Comparison of ENCODE assay signal across 8 cellular contexts in genomic region chr1:168637350-168637991, GRCh38.
DNase-seq lines count a peak whose midpoint lies in the region; ATAC-seq and TF ChIP-seq lines count a peak whose summit lies in the region.

No MANE protein-coding gene starts in this region.

- H4K20me1 ChIP-seq in GM23338 (replicated peaks; ENCODE audit: insufficient read depth): no peaks in the 10 kb centered on the region

- no peak for ATAC-seq in CD4-positive, alpha-beta T cell (ENCODE audit: poor library complexity)
- ATAC-seq in GM23338: peak; percentile 86
- ATAC-seq in mucosa of descending colon: peak; percentile 80

- H3K27ac Mint-ChIP-seq in CD4-positive, alpha-beta T cell: no peak overlapping the region
- H3K27ac Mint-ChIP-seq in GM23338: no peak overlapping the region

- H3K9me3 ChIP-seq in CD4-positive, alpha-beta T cell (ENCODE audit: control insufficient read depth, low read length): no peaks in the 10 kb centered on the region
- no peaks in the 10 kb centered on the region for H3K9me3 ChIP-seq in mucosa of descending colon
- no peaks in the 10 kb centered on the region for H3K9me3 ChIP-seq in effector memory CD4-positive, alpha-beta T cell (ENCODE audit: control insufficient read depth, low read length)

- H3K9me2 ChIP-seq in GM23338 (ENCODE audit: insufficient read depth): no peaks in the 10 kb centered on the region

- H3K4me1 Mint-ChIP-seq in CD4-positive, alpha-beta T cell (ENCODE audit: low read depth): no peaks in the 10 kb centered on the region
- no peaks in the 10 kb centered on the region for H3K4me1 Mint-ChIP-seq in GM23338

- H3K27me3 Mint-ChIP-seq in CD4-positive, alpha-beta T cell: peaks cover 7% of the 10 kb centered on the region
- no peaks in the 10 kb centered on the region for H3K27me3 Mint-ChIP-seq in GM23338 (ENCODE audit: insufficient read depth, low read depth, poor library complexity)

- H3K27me3 ChIP-seq in CD4-positive, alpha-beta T cell (ENCODE audit: control insufficient read depth, insufficient read depth, low read length): no peaks in the 10 kb centered on the region
- no peaks in the 10 kb centered on the region for H3K27me3 ChIP-seq in GM23338 (ENCODE audit: insufficient read depth)
- no peaks in the 10 kb centered on the region for H3K27me3 ChIP-seq in effector memory CD4-positive, alpha-beta T cell (replicated peaks; ENCODE audit: control insufficient read depth, insufficient read depth, low read length, poor library complexity, severe bottlenecking)

- H3K36me3 Mint-ChIP-seq in CD4-positive, alpha-beta T cell (ENCODE audit: low read depth): no peaks in the 10 kb centered on the region
- H3K36me3 Mint-ChIP-seq in GM23338 (ENCODE audit: low read depth): no peaks in the 10 kb centered on the region

- H3K27ac ChIP-seq in CD4-positive, alpha-beta T cell (ENCODE audit: low read depth, low read length): no peak overlapping the region
- no peak overlapping the region for H3K27ac ChIP-seq in GM23338 (ENCODE audit: low read depth)
- H3K27ac ChIP-seq in effector memory CD4-positive, alpha-beta T cell (ENCODE audit: insufficient read depth, low read length, poor library complexity, severe bottlenecking): no peak overlapping the region

- POLR2A ChIA-PET in CD4-positive, alpha-beta T cell (lab: Charles Lee): no interaction called here

- no peaks in the 10 kb centered on the region for H3F3A ChIP-seq in GM23338 (replicated peaks; ENCODE audit: low read depth)

- H3K4me3 Mint-ChIP-seq in CD4-positive, alpha-beta T cell: no peak overlapping the region
- H3K4me3 Mint-ChIP-seq in GM23338: no peak overlapping the region

- CTCF ChIA-PET in CD4-positive, alpha-beta T cell (lab: Charles Lee): no interaction called here

- no peak overlapping the region for H3K4me3 ChIP-seq in GM23338
- no peak overlapping the region for H3K4me3 ChIP-seq in choroid plexus epithelial cell (ENCODE audit: low read depth, low read length)
- no peak overlapping the region for H3K4me3 ChIP-seq in mucosa of descending colon
- H3K4me3 ChIP-seq in effector memory CD4-positive, alpha-beta T cell (ENCODE audit: insufficient read depth, low read depth, low read length, poor library complexity, severe bottlenecking): no peak overlapping the region

- TF ChIP-seq CTCF in CD4-positive, alpha-beta T cell (IDR thresholded peaks at IDR 0.05): peak; percentile 17
- TF ChIP-seq CTCF in GM23338 (conservative IDR thresholded peaks at IDR 0.05; ENCODE audit: low read depth in 2 of 2): peak; percentile 88 to 92
- TF ChIP-seq CTCF in choroid plexus epithelial cell (conservative IDR thresholded peaks at IDR 0.05; ENCODE audit: low read depth, low read length): peak; percentile 72
- TF ChIP-seq CTCF in mucosa of descending colon (IDR thresholded peaks at IDR 0.05): peak; percentile 55

- intact Hi-C loops in CD4-positive, alpha-beta T cell (cut with DNase I, micrococcal nuclease): no loop called here
- intact Hi-C loops in mucosa of descending colon (cut with DNase I, micrococcal nuclease) (no loop called here), posterior cingulate gyrus (cut with DNase I) (loop anchor here (5.0 to 10.0 kb wide), 2 partner anchors 470 to 497 kb away; partner anchors contain the start of gene ATP1B1)

- H3K9me3 Mint-ChIP-seq in CD4-positive, alpha-beta T cell: no peaks in the 10 kb centered on the region
- H3K9me3 Mint-ChIP-seq in GM23338: no peaks in the 10 kb centered on the region

- H3K4me2 ChIP-seq in GM23338: no peak overlapping the region

- H3K4me1 ChIP-seq in GM23338 (ENCODE audit: insufficient read depth) (no peaks in the 10 kb centered on the region), mucosa of descending colon (ENCODE audit: low read depth) (no peaks in the 10 kb centered on the region)
- no peaks in the 10 kb centered on the region for H3K4me1 ChIP-seq in effector memory CD4-positive, alpha-beta T cell (ENCODE audit: control insufficient read depth, insufficient read depth, low read length, poor library complexity, severe bottlenecking)

- H2AFZ ChIP-seq in GM23338: 0 out of 2 replicates have a peak overlapping the region, but pooled peaks have one; percentile 0

- no peak for DNase-seq in CD4-positive, alpha-beta T cell
- DNase-seq in GM23338 (ENCODE audit: low spot score) (peak; percentile 86), NCI-H748 (lab: John Stamatoyannopoulos, UW; ENCODE audit: unreplicated experiment) (peak; percentile 76), choroid plexus epithelial cell (ENCODE audit: low read depth) (peak; percentile 57), mucosa of descending colon (no peak), kidney glomerular epithelial cell (lab: John Stamatoyannopoulos, UW) (no peak), posterior cingulate gyrus (no peak)
- no peak for DNase-seq in effector memory CD4-positive, alpha-beta T cell

- no peaks in the 10 kb centered on the region for H3K79me2 ChIP-seq in GM23338 (replicated peaks; ENCODE audit: insufficient read depth)

- H3K36me3 ChIP-seq in GM23338 (ENCODE audit: insufficient read depth): no peaks in the 10 kb centered on the region
- H3K36me3 ChIP-seq in mucosa of descending colon (ENCODE audit: low read depth): no peaks in the 10 kb centered on the region
- H3K36me3 ChIP-seq in effector memory CD4-positive, alpha-beta T cell (ENCODE audit: control insufficient read depth, insufficient read depth, low read length): no peaks in the 10 kb centered on the region

TF ChIP-seq in GM23338, 12 proteins besides CTCF, POLR2A, EP300 and RAD21 (continues in another document):
- no peak for TF ChIP-seq POLR2AphosphoS5 (IDR thresholded peaks at IDR 0.05; ENCODE audit: low read depth)
- TF ChIP-seq EZH2 (IDR thresholded peaks at IDR 0.05; ENCODE audit: low read depth, unreplicated experiment): no peak
- no peak for TF ChIP-seq JUNB (IDR thresholded peaks at IDR 0.05; ENCODE audit: unreplicated experiment)
- no peak for TF ChIP-seq EZH2phosphoT487 (IDR thresholded peaks at IDR 0.05; ENCODE audit: unreplicated experiment)
- TF ChIP-seq ZNF462 (CRISPR knock-in tag; IDR thresholded peaks at IDR 0.05): no peak

Comparison
In these comparisons a context has a peak if more than half of its experiments do, and no peak if none do; other contexts are left out.
1. DNase-seq: peak in GM23338 (single experiment), NCI-H748 (single experiment) and choroid plexus epithelial cell (single experiment); none in CD4-positive, alpha-beta T cell (0 of 10), mucosa of descending colon (0 of 3), kidney glomerular epithelial cell (single experiment), effector memory CD4-positive, alpha-beta T cell (0 of 3) and posterior cingulate gyrus (0 of 10).
2. CTCF ChIP-seq: peak in every context shown above with its lines; median percentile 90 in GM23338; 72 in choroid plexus epithelial cell; 55 in mucosa of descending colon; 17 in CD4-positive, alpha-beta T cell.